23 cellular contexts compared by ENCODE assay signal in genomic region chr7:22949944-22950343, GRCh38.
DNase-seq lines count a peak whose midpoint lies in the region; TF ChIP-seq lines count a peak whose summit lies in the region.
"Had no signal": no experiment of that assay in that cellular context is flagged by ENCODE, and none has a peak within 500 bp of the region (broad histone marks: within the 10 kb centered on the region; RNA-seq: fewer than 3 reads in every experiment).

No MANE protein-coding gene starts in this region.

- no peak for DNase-seq in AG10803 (ENCODE audit: low read depth)
- DNase-seq in H9: no peak
- DNase-seq in brain microvascular endothelial cell: no peak
- DNase-seq in iPS-NIHi7 (ENCODE audit: extremely low spot score): peak; percentile 16
- no peak for DNase-seq in NCI-H510A treated with DMSO at 0.1 percent for 48 hours (lab: John Stamatoyannopoulos, UW)
- DNase-seq in A172 (ENCODE audit: low spot score): no peak
- no peak for DNase-seq in epidermal melanocyte (ENCODE audit: insufficient read length, low spot score)
- no peak for DNase-seq in stomach
- DNase-seq: activated CD8-positive, alpha-beta T cell treated with anti-CD3 and anti-CD28 coated beads, Interleukin-2, amount 10 ng/mL, durations not matched to agents 7 days and 5 days; activated effector memory CD4-positive, alpha-beta T cell treated with anti-CD3 and anti-CD28 coated beads, Interleukin-2, amount 50 U/mL, for 16 hours; activated naive CD8-positive, alpha-beta T cell treated with anti-CD3 and anti-CD28 coated beads, Interleukin-2, amount 10 ng/mL, durations not matched to agents 7 days and 5 days; activated T-cell treated with anti-CD3 and anti-CD28 coated beads for 4 hours; H7; head of caudate nucleus; NCI-H146; NCI-H446 treated with DMSO at 0.1 percent for 48 hours; posterior cingulate gyrus; right lobe of liver; stimulated activated CD4-positive, alpha-beta T cell treated with anti-CD3 and anti-CD28 coated beads, Interleukin-4, amount 100 ng/mL, for 24 hours; T-helper 17 cell had no signal

- no peak overlapping the region for H3K4ac ChIP-seq in H9 (ENCODE audit: low read depth, low read length)

- intact Hi-C loops in stomach (cut with DNase I; ENCODE audit: low total_unique reads): no loop called here

- no peak overlapping the region for H3K9ac ChIP-seq in H9 (ENCODE audit: extremely low read depth, insufficient read length, low read length)
- H3K9ac ChIP-seq: neural progenitor cell had no signal

- H2BK5ac ChIP-seq in H9 (ENCODE audit: insufficient read length, low read length): no peak overlapping the region

- H2AFZ ChIP-seq in H9 (ENCODE audit: low read length): no peak overlapping the region
- H2AFZ ChIP-seq: neural progenitor cell had no signal

- H3K27me3 Mint-ChIP-seq in H9 (ENCODE audit: low read depth): no peaks in the 10 kb centered on the region
- H3K27me3 Mint-ChIP-seq: activated naive CD8-positive, alpha-beta T cell treated with anti-CD3 and anti-CD28 coated beads, Interleukin-2, amount 10 ng/mL, durations not matched to agents 7 days and 5 days; stimulated activated memory B cell treated with anti-CD40 and anti-IgM and Interleukin-4, amounts not matched to agents 10 μg/mL and 1 μg/mL and 100 μg/mL, for 72 hours; T-helper 17 cell had no signal

- no peak overlapping the region for H3T11ph ChIP-seq in H9 (ENCODE audit: low read length)

- no peaks in the 10 kb centered on the region for H3K23me2 ChIP-seq in H9 (ENCODE audit: insufficient read length, low read depth, low read length, poor library complexity, severe bottlenecking)

- H3K79me1 ChIP-seq in H9 (ENCODE audit: insufficient read depth, low read depth, low read length, poor library complexity, severe bottlenecking): no peaks in the 10 kb centered on the region

- H3K4me3 ChIP-seq in AG10803 (ENCODE audit: low read length) (no peak overlapping the region), brain microvascular endothelial cell (ENCODE audit: low read depth, low read length) (no peak overlapping the region), stomach (no peak overlapping the region)
- H3K4me3 ChIP-seq: ascending aorta, neural progenitor cell, right lobe of liver had no signal

- TF ChIP-seq CTCF in AG10803 (conservative IDR thresholded peaks at IDR 0.05; ENCODE audit: low read length) (peak; percentile 34), H9 (conservative IDR thresholded peaks at IDR 0.05) (peak; percentile 34; the same call in 1 of the 3 replicates), brain microvascular endothelial cell (IDR thresholded peaks at IDR 0.05; ENCODE audit: low read depth, low read length, missing control alignments) (peak; percentile 46), stomach (IDR thresholded peaks at IDR 0.05) (no peak)

- H3K9me3 ChIP-seq in H9 (ENCODE audit: control insufficient read depth, low read depth, low read length) (no peaks in the 10 kb centered on the region), stomach (no peaks in the 10 kb centered on the region)
- H3K9me3 ChIP-seq: ascending aorta, right lobe of liver had no signal

- H3K14ac ChIP-seq in H9 (ENCODE audit: insufficient read depth, low read length): no peak overlapping the region

- H3K4me3 Mint-ChIP-seq in H9: no peak overlapping the region
- H3K4me3 Mint-ChIP-seq: activated CD8-positive, alpha-beta T cell treated with anti-CD3 and anti-CD28 coated beads, Interleukin-2, amount 10 ng/mL, durations not matched to agents 7 days and 5 days; activated naive CD8-positive, alpha-beta T cell treated with anti-CD3 and anti-CD28 coated beads, Interleukin-2, amount 10 ng/mL, durations not matched to agents 7 days and 5 days; neural progenitor cell; stimulated activated memory B cell treated with anti-CD40 and anti-IgM and Interleukin-4, amounts not matched to agents 10 μg/mL and 1 μg/mL and 100 μg/mL, for 72 hours; T-helper 17 cell had no signal

- H3K36me3 Mint-ChIP-seq in H9 (ENCODE audit: insufficient read depth in 1 of 3, low read depth in 3 of 3): peaks cover 0 to 7% (median 3%) of the 10 kb centered on the region in 3 experiments; a peak in 4 of 7 replicates

- H3K23ac ChIP-seq in H9 (ENCODE audit: insufficient read length, low read depth, low read length): no peak overlapping the region

- no peak for TF ChIP-seq POLR2A in stomach (IDR thresholded peaks at IDR 0.05)

- no peak overlapping the region for H4K8ac ChIP-seq in H9 (replicated peaks; ENCODE audit: insufficient read length, low read depth, low read length)

- no peak overlapping the region for H3K18ac ChIP-seq in H9 (ENCODE audit: insufficient read length, low read depth, low read length)

- no peak overlapping the region for H2BK15ac ChIP-seq in H9 (ENCODE audit: low read depth, low read length)

- WGBS in H9 (ENCODE audit: extremely low coverage, insufficient read length, low lambda C conversion rate): no CpG with 5 or more reads among the region's 2 CpGs
- 60 to 62% (median 61%) methylated on average over 2 of the region's 2 CpGs for WGBS in stomach, 5 donors

- H3K27ac ChIP-seq in H9 (ENCODE audit: insufficient read length, low read depth, low read length) (no peak overlapping the region), brain microvascular endothelial cell (no peak overlapping the region), stomach (no peak overlapping the region)
- H3K27ac ChIP-seq: ascending aorta, neural progenitor cell, right lobe of liver had no signal

- H3K27me3 ChIP-seq in H9 (ENCODE audit: insufficient read depth, low read length) (no peaks in the 10 kb centered on the region), brain microvascular endothelial cell (replicated peaks) (no peaks in the 10 kb centered on the region), stomach (no peaks in the 10 kb centered on the region)
- H3K27me3 ChIP-seq: ascending aorta, neural progenitor cell, right lobe of liver had no signal

- peaks cover 41 to 42% of the 10 kb centered on the region in 2 experiments for H3K4me1 Mint-ChIP-seq in H9
- H3K4me1 Mint-ChIP-seq: activated naive CD8-positive, alpha-beta T cell treated with anti-CD3 and anti-CD28 coated beads, Interleukin-2, amount 10 ng/mL, durations not matched to agents 7 days and 5 days; stimulated activated memory B cell treated with anti-CD40 and anti-IgM and Interleukin-4, amounts not matched to agents 10 μg/mL and 1 μg/mL and 100 μg/mL, for 72 hours had no signal

- no peak overlapping the region for H2BK12ac ChIP-seq in H9 (ENCODE audit: insufficient read length, low read depth, low read length)

- in situ Hi-C loops in brain microvascular endothelial cell (cut with HindIII; ENCODE audit: low pct_ligation_motif_present, low sequenced_read_pairs): no loop called here

- H4K20me1 ChIP-seq in H9 (ENCODE audit: control insufficient read depth, insufficient read depth, insufficient read length): no peaks in the 10 kb centered on the region

- H2AK5ac ChIP-seq in H9 (ENCODE audit: insufficient read length, low read length): no peak overlapping the region

- H3K4me2 ChIP-seq in H9 (ENCODE audit: insufficient read depth, insufficient read length, low read length): no peak overlapping the region
- H3K4me2 ChIP-seq: neural progenitor cell had no signal

- H4K5ac ChIP-seq in H9 (ENCODE audit: insufficient read length, low read depth, low read length): no peak overlapping the region

- H3K9me3 Mint-ChIP-seq in H9: no peaks in the 10 kb centered on the region
- H3K9me3 Mint-ChIP-seq: activated naive CD8-positive, alpha-beta T cell treated with anti-CD3 and anti-CD28 coated beads, Interleukin-2, amount 10 ng/mL, durations not matched to agents 7 days and 5 days; neural progenitor cell; stimulated activated memory B cell treated with anti-CD40 and anti-IgM and Interleukin-4, amounts not matched to agents 10 μg/mL and 1 μg/mL and 100 μg/mL, for 72 hours had no signal

- H3K36me3 ChIP-seq in brain microvascular endothelial cell (replicated peaks) (peaks cover 3% of the 10 kb centered on the region), stomach (peaks cover 0 to 6% (median 4%) of the 10 kb centered on the region in 4 donors)
- H3K36me3 ChIP-seq: neural progenitor cell, right lobe of liver had no signal

- H4K91ac ChIP-seq in H9 (ENCODE audit: insufficient read length, low read depth, low read length): no peak overlapping the region

- no peak for TF ChIP-seq EP300 in stomach (IDR thresholded peaks at IDR 0.05)

- H3K4me1 ChIP-seq in H9 (ENCODE audit: insufficient read depth, low read length) (peaks cover 2% of the 10 kb centered on the region), stomach (peaks cover 0 to 4% (median 0%) of the 10 kb centered on the region in 4 donors)

- H2BK20ac ChIP-seq in H9 (ENCODE audit: low read depth, low read length, poor library complexity, severe bottlenecking): no peak overlapping the region

- H2BK120ac ChIP-seq in H9 (ENCODE audit: low read depth, low read length, poor library complexity, severe bottlenecking): no peak overlapping the region

- no peaks in the 10 kb centered on the region for H3K79me2 ChIP-seq in H9 (ENCODE audit: insufficient read depth, low read length)

- H3K27ac Mint-ChIP-seq in H9: peak overlapping the region in 2 of 3 experiments; percentile 1 to 87; a peak in 4 of 7 replicates
- H3K27ac Mint-ChIP-seq: activated CD8-positive, alpha-beta T cell treated with anti-CD3 and anti-CD28 coated beads, Interleukin-2, amount 10 ng/mL, durations not matched to agents 7 days and 5 days; activated naive CD8-positive, alpha-beta T cell treated with anti-CD3 and anti-CD28 coated beads, Interleukin-2, amount 10 ng/mL, durations not matched to agents 7 days and 5 days; neural progenitor cell; stimulated activated memory B cell treated with anti-CD40 and anti-IgM and Interleukin-4, amounts not matched to agents 10 μg/mL and 1 μg/mL and 100 μg/mL, for 72 hours; T-helper 17 cell had no signal

- no peak overlapping the region for H3K56ac ChIP-seq in H9 (ENCODE audit: insufficient read length, low read depth, low read length)

Comparison
In these comparisons a context has a peak if more than half of its experiments do, and no peak if none do; other contexts are left out.
1. CTCF ChIP-seq: peak in AG10803 (single experiment), H9 (single experiment) and brain microvascular endothelial cell (single experiment); none in stomach (0 of 7).